23 cellular contexts compared by ENCODE assay signal in the genomic region with DNA sequence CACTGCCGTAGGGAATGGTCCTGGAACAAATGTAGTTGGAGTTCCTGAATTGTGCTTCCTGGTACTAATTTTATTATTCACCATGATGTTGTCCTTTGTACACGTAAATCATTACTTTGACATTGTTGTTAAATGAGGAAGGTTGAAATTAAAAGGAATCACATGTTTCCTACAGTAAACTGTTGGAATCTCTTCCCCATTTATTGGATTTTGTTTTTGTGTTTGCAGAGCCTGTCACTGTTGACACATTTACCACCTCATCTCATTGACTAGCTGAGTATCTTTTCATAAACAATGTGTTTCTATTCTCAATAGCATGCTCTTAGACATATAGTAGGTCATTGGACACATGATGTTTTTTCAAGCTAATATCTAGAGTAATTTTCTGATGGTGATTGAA.
"Had no signal": no experiment of that assay in that cellular context is flagged by ENCODE, and none has a peak within 500 bp of the region (broad histone marks: within the 10 kb centered on the region; RNA-seq: fewer than 3 reads in every experiment).

No MANE protein-coding gene starts in this region.

- H3K36me3 Mint-ChIP-seq: IgD-negative memory B cell had no signal

- H3K27ac Mint-ChIP-seq: IgD-negative memory B cell had no signal

- ATAC-seq: K562, SK-N-SH treated with all-trans-retinoic acid at 6 μM for 48 hours had no signal

- H3K27me3 Mint-ChIP-seq: IgD-negative memory B cell had no signal

- H3K4me3 ChIP-seq: K562 had no signal

- FAIRE-seq: HTR-8/SVneo, K562 had no signal

- DNase-seq: Kasumi-1, MM.1S, NCI-H1092 treated with DMSO at 0.1 percent for 48 hours, NCI-H1436, NCI-H187, NCI-H2029, NCI-H2081 treated with DMSO at 0.1 percent for 48 hours, NCI-H2171, NCI-H226, NCI-H446, NCI-H510A, NCI-H524 treated with DMSO at 0.1 percent for 48 hours, NCI-H69, NCI-H774, SHP77, T-helper 2 cell had no signal

- H3K9ac ChIP-seq: KMS-11 had no signal

- H3K4me1 Mint-ChIP-seq: IgD-negative memory B cell had no signal

- H3K4me3 Mint-ChIP-seq: IgD-negative memory B cell had no signal

- H3K27ac ChIP-seq: HL-60, KMS-11, RWPE1 had no signal

- H3K4me2 ChIP-seq: KMS-11 had no signal
